22 cellular contexts compared by ENCODE assay signal in genomic region chr5:148932355-148932935, GRCh38.
"Had no signal": no experiment of that assay in that cellular context is flagged by ENCODE, and none has a peak within 500 bp of the region (broad histone marks: within the 10 kb centered on the region; RNA-seq: fewer than 3 reads in every experiment).

No MANE protein-coding gene starts in this region.

- H3K27ac ChIP-seq: ascending aorta, breast epithelium, gastroesophageal sphincter, heart right ventricle, lower lobe of right lung, thyroid gland, VCaP had no signal

- H3K36me3 ChIP-seq: ascending aorta, breast epithelium, gastroesophageal sphincter, heart right ventricle, lower lobe of right lung, thyroid gland had no signal

- H3K4me1 Mint-ChIP-seq: activated naive CD4-positive, alpha-beta T cell treated with anti-CD3 and anti-CD28 coated beads, Interleukin-2, amount 10 ng/mL, durations not matched to agents 7 days and 5 days; immature natural killer cell had no signal

- H3K4me3 Mint-ChIP-seq: activated naive CD4-positive, alpha-beta T cell treated with anti-CD3 and anti-CD28 coated beads, Interleukin-2, amount 10 ng/mL, durations not matched to agents 7 days and 5 days; immature natural killer cell; nephron progenitor cell had no signal

- H3K4me3 ChIP-seq: ascending aorta, breast epithelium, gastroesophageal sphincter, heart right ventricle, lower lobe of right lung, thyroid gland had no signal

- H3K27ac Mint-ChIP-seq: activated naive CD4-positive, alpha-beta T cell treated with anti-CD3 and anti-CD28 coated beads, Interleukin-2, amount 10 ng/mL, durations not matched to agents 7 days and 5 days; nephron progenitor cell had no signal

- H3K9me3 Mint-ChIP-seq: activated naive CD4-positive, alpha-beta T cell treated with anti-CD3 and anti-CD28 coated beads, Interleukin-2, amount 10 ng/mL, durations not matched to agents 7 days and 5 days; immature natural killer cell; nephron progenitor cell had no signal

- H3K36me3 Mint-ChIP-seq: activated naive CD4-positive, alpha-beta T cell treated with anti-CD3 and anti-CD28 coated beads, Interleukin-2, amount 10 ng/mL, durations not matched to agents 7 days and 5 days had no signal

- H3K4me1 ChIP-seq: breast epithelium, thyroid gland had no signal

- DNase-seq: activated CD4-positive, alpha-beta T cell treated with anti-CD3 and anti-CD28 coated beads, Interleukin-2, amount 50 U/mL, for 1 hour; activated CD4-positive, CD25-positive, alpha-beta regulatory T cell treated with anti-CD3 and anti-CD28 coated beads, Interleukin-2, amount 50 U/mL, for 72 hours; activated CD8-positive, alpha-beta memory T cell treated with anti-CD3 and anti-CD28 coated beads, Interleukin-2, amount 50 U/mL, for 4 hours; activated effector memory CD4-positive, alpha-beta T cell treated with Interleukin-2 at 50 U/mL for 16 hours; activated naive CD4-positive, alpha-beta T cell treated with anti-CD3 and anti-CD28 coated beads, Interleukin-2, amount 10 ng/mL, durations not matched to agents 7 days and 5 days; activated T-cell treated with anti-CD3 and anti-CD28 coated beads, Interleukin-2, amount 50 U/mL, for 48 hours; cortex of kidney; heart right ventricle; immature natural killer cell; lower lobe of right lung; nephron progenitor cell; occipital lobe; posterior cingulate gyrus; stimulated activated CD4-positive, alpha-beta T cell treated with anti-CD3 and anti-CD28 coated beads, Interleukin-12 subunit alpha, Interleukin-12 subunit beta, amount 100 ng/mL, for 4 hours; stimulated activated CD4-positive, alpha-beta T cell treated with anti-CD3 and anti-CD28 coated beads, Interleukin-1b, Interleukin-23, amount 100 ng/mL, for 48 hours; stimulated activated naive CD4-positive, alpha-beta T cell treated with Interleukin-2 at 50 U/mL for 16 hours; T-helper 2 cell; thyroid gland had no signal

- H3K27me3 ChIP-seq: ascending aorta, breast epithelium, gastroesophageal sphincter, heart right ventricle, thyroid gland had no signal

- H3K9me3 ChIP-seq: ascending aorta, breast epithelium, gastroesophageal sphincter, heart right ventricle, lower lobe of right lung, thyroid gland had no signal

- ATAC-seq: gastroesophageal sphincter, heart right ventricle had no signal
